Comparison of ENCODE assay signal across 1 cellular context in genomic region chr20:41261260-41261659, GRCh38.
TF ChIP-seq lines count a peak whose summit lies in the region.

No MANE protein-coding gene starts in this region.

TF ChIP-seq in K562, 482 proteins besides CTCF, POLR2A, EP300 and RAD21 (continued from another document):
- TF ChIP-seq PCBP2 (IDR thresholded peaks at IDR 0.05; ENCODE audit: low read depth, low read length, poor library complexity, severe bottlenecking) = no peak
- no peak for TF ChIP-seq ZNF696 (CRISPR knock-in tag; conservative IDR thresholded peaks at IDR 0.05)
- TF ChIP-seq NR2C1 (IDR thresholded peaks at IDR 0.05) = no peak
- TF ChIP-seq NR2C1 (tag; IDR thresholded peaks at IDR 0.05) = no peak
- no peak for TF ChIP-seq SREBF2 (CRISPR knock-in tag; IDR thresholded peaks at IDR 0.05)
TF ChIP-seq in K562: peak in this region for 0.
